In genomic region chr1:37479255-37480124, GRCh38 we compare ENCODE assay signal across 1 cellular context.
TF ChIP-seq lines count a peak whose summit lies in the region.

No MANE protein-coding gene starts in this region.

TF ChIP-seq in K562, 482 proteins besides CTCF, POLR2A, EP300 and RAD21 (continued from another document and continues in another):
- TF ChIP-seq, protein P1, sequence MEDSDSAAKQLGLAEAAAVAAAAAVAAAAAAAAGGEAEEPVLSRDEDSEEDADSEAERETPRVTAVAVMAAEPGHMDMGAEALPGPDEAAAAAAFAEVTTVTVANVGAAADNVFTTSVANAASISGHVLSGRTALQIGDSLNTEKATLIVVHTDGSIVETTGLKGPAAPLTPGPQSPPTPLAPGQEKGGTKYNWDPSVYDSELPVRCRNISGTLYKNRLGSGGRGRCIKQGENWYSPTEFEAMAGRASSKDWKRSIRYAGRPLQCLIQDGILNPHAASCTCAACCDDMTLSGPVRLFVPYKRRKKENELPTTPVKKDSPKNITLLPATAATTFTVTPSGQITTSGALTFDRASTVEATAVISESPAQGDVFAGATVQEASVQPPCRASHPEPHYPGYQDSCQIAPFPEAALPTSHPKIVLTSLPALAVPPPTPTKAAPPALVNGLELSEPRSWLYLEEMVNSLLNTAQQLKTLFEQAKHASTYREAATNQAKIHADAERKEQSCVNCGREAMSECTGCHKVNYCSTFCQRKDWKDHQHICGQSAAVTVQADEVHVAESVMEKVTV (CRISPR knock-in tag; IDR thresholded peaks at IDR 0.05): no peak
- TF ChIP-seq CEBPZ (IDR thresholded peaks at IDR 0.05; ENCODE audit: borderline replicate concordance, low read depth, low read length) (no peak), HCFC1 (IDR thresholded peaks at IDR 0.05; ENCODE audit: low read depth, low read length) (peak; percentile 49), LARP7 (IDR thresholded peaks at IDR 0.05) (no peak), TSHZ1 (CRISPR knock-in tag; IDR thresholded peaks at IDR 0.05) (no peak), HDGF (IDR thresholded peaks at IDR 0.05) (no peak; the same call in 1 of the 2 replicates), BCL6 (CRISPR knock-in tag; IDR thresholded peaks at IDR 0.05) (no peak), ZBTB17 (CRISPR knock-in tag; IDR thresholded peaks at IDR 0.05) (no peak), ESRRB (CRISPR knock-in tag; IDR thresholded peaks at IDR 0.05; ENCODE audit: borderline replicate concordance) (no peak), RFX1 (IDR thresholded peaks at IDR 0.05) (no peak), CREB1 (IDR thresholded peaks at IDR 0.05) (peak; percentile 45; the same call in 1 of the 2 replicates), CREB1 (CRISPR knock-in tag; IDR thresholded peaks at IDR 0.05) (no peak), ZNF57 (CRISPR knock-in tag; IDR thresholded peaks at IDR 0.05) (no peak), THRAP3 (IDR thresholded peaks at IDR 0.05; ENCODE audit: borderline replicate concordance) (no peak), TAF1 (IDR thresholded peaks at IDR 0.05; ENCODE audit: control insufficient read depth, extremely low read depth, insufficient read depth, low read length, severe bottlenecking) (peak; percentile 64), RAD51 (IDR thresholded peaks at IDR 0.05; ENCODE audit: borderline replicate concordance, low read depth) (no peak), ZNF24 (IDR thresholded peaks at IDR 0.05) (no peak), ZNF586 (CRISPR knock-in tag; conservative IDR thresholded peaks at IDR 0.05) (no peak), ZSCAN32 (CRISPR knock-in tag; IDR thresholded peaks at IDR 0.05) (no peak), PYGO2 (tag; IDR thresholded peaks at IDR 0.05) (no peak), NUFIP1 (IDR thresholded peaks at IDR 0.05; ENCODE audit: partially characterized antibody) (no peak), FOXM1 (IDR thresholded peaks at IDR 0.05; ENCODE audit: low read depth) (no peak; the same call in 1 of the 2 replicates), FOXM1 (CRISPR knock-in tag; IDR thresholded peaks at IDR 0.05; ENCODE audit: low read depth) (no peak), ZNF316 (IDR thresholded peaks at IDR 0.05) (no peak), ZNF583 (CRISPR knock-in tag; IDR thresholded peaks at IDR 0.05) (no peak), GTF2F1 (IDR thresholded peaks at IDR 0.05; ENCODE audit: low read depth, low read length) (no peak), SIN3B (IDR thresholded peaks at IDR 0.05; ENCODE audit: low read depth) (no peak), HMGN3 (IDR thresholded peaks at IDR 0.05; ENCODE audit: borderline replicate concordance, extremely low read depth, insufficient read length, low read depth, low read length) (peak; percentile 76), ZNF274 (IDR thresholded peaks at IDR 0.05; ENCODE audit: borderline replicate concordance, low read depth, low read length) (no peak), ELF4 (CRISPR knock-in tag; IDR thresholded peaks at IDR 0.05) (no peak), KLF10 (CRISPR knock-in tag; IDR thresholded peaks at IDR 0.05) (no peak), TBP (optimal IDR thresholded peaks at IDR 0.05; ENCODE audit: low read depth, low read length) (peak; percentile 55), ZNF282 (CRISPR knock-in tag; IDR thresholded peaks at IDR 0.05) (no peak), NFYB (IDR thresholded peaks at IDR 0.05; ENCODE audit: extremely low read depth, insufficient read length) (no peak), MEIS2 (IDR thresholded peaks at IDR 0.05; ENCODE audit: partially characterized antibody) (no peak), ZNF696 (CRISPR knock-in tag; conservative IDR thresholded peaks at IDR 0.05) (no peak), KLF6 (CRISPR knock-in tag; IDR thresholded peaks at IDR 0.05; ENCODE audit: borderline replicate concordance) (no peak), C11orf30 (IDR thresholded peaks at IDR 0.05; ENCODE audit: low read depth) (no peak), ZNF398 (CRISPR knock-in tag; IDR thresholded peaks at IDR 0.05) (no peak)
- TF ChIP-seq, protein P2, sequence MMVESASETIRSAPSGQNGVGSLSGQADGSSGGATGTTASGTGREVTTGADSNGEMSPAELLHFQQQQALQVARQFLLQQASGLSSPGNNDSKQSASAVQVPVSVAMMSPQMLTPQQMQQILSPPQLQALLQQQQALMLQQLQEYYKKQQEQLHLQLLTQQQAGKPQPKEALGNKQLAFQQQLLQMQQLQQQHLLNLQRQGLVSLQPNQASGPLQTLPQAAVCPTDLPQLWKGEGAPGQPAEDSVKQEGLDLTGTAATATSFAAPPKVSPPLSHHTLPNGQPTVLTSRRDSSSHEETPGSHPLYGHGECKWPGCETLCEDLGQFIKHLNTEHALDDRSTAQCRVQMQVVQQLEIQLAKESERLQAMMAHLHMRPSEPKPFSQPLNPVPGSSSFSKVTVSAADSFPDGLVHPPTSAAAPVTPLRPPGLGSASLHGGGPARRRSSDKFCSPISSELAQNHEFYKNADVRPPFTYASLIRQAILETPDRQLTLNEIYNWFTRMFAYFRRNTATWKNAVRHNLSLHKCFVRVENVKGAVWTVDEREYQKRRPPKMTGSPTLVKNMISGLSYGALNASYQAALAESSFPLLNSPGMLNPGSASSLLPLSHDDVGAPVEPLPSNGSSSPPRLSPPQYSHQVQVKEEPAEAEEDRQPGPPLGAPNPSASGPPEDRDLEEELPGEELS (CRISPR knock-in tag; IDR thresholded peaks at IDR 0.05; ENCODE audit: borderline replicate concordance): no peak
- TF ChIP-seq, protein P3, sequence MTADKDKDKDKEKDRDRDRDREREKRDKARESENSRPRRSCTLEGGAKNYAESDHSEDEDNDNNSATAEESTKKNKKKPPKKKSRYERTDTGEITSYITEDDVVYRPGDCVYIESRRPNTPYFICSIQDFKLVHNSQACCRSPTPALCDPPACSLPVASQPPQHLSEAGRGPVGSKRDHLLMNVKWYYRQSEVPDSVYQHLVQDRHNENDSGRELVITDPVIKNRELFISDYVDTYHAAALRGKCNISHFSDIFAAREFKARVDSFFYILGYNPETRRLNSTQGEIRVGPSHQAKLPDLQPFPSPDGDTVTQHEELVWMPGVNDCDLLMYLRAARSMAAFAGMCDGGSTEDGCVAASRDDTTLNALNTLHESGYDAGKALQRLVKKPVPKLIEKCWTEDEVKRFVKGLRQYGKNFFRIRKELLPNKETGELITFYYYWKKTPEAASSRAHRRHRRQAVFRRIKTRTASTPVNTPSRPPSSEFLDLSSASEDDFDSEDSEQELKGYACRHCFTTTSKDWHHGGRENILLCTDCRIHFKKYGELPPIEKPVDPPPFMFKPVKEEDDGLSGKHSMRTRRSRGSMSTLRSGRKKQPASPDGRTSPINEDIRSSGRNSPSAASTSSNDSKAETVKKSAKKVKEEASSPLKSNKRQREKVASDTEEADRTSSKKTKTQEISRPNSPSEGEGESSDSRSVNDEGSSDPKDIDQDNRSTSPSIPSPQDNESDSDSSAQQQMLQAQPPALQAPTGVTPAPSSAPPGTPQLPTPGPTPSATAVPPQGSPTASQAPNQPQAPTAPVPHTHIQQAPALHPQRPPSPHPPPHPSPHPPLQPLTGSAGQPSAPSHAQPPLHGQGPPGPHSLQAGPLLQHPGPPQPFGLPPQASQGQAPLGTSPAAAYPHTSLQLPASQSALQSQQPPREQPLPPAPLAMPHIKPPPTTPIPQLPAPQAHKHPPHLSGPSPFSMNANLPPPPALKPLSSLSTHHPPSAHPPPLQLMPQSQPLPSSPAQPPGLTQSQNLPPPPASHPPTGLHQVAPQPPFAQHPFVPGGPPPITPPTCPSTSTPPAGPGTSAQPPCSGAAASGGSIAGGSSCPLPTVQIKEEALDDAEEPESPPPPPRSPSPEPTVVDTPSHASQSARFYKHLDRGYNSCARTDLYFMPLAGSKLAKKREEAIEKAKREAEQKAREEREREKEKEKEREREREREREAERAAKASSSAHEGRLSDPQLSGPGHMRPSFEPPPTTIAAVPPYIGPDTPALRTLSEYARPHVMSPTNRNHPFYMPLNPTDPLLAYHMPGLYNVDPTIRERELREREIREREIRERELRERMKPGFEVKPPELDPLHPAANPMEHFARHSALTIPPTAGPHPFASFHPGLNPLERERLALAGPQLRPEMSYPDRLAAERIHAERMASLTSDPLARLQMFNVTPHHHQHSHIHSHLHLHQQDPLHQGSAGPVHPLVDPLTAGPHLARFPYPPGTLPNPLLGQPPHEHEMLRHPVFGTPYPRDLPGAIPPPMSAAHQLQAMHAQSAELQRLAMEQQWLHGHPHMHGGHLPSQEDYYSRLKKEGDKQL (CRISPR knock-in tag; IDR thresholded peaks at IDR 0.05; ENCODE audit: borderline replicate concordance): no peak
- TF ChIP-seq, protein P4, sequence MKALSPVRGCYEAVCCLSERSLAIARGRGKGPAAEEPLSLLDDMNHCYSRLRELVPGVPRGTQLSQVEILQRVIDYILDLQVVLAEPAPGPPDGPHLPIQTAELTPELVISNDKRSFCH (CRISPR knock-in tag; IDR thresholded peaks at IDR 0.05): no peak
- TF ChIP-seq, protein P4 (tag; IDR thresholded peaks at IDR 0.05): no peak; the same call in 1 of the 2 replicates
- TF ChIP-seq, protein P5, sequence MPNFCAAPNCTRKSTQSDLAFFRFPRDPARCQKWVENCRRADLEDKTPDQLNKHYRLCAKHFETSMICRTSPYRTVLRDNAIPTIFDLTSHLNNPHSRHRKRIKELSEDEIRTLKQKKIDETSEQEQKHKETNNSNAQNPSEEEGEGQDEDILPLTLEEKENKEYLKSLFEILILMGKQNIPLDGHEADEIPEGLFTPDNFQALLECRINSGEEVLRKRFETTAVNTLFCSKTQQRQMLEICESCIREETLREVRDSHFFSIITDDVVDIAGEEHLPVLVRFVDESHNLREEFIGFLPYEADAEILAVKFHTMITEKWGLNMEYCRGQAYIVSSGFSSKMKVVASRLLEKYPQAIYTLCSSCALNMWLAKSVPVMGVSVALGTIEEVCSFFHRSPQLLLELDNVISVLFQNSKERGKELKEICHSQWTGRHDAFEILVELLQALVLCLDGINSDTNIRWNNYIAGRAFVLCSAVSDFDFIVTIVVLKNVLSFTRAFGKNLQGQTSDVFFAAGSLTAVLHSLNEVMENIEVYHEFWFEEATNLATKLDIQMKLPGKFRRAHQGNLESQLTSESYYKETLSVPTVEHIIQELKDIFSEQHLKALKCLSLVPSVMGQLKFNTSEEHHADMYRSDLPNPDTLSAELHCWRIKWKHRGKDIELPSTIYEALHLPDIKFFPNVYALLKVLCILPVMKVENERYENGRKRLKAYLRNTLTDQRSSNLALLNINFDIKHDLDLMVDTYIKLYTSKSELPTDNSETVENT (CRISPR knock-in tag; IDR thresholded peaks at IDR 0.05): no peak
